ENCODE assay signal across 10 cellular contexts in genomic region chrX:16807548-16807947, GRCh38. TPM values are rescaled to one million over a fixed set of nuclear protein-coding genes. Genes with fewer than 3 reads are reported as not detected.
A peak's percentile ranks its signal among the peaks of the same experiment; 100 is the strongest.
DNase-seq lines count a peak whose midpoint lies in the region; ATAC-seq, FAIRE-seq and TF ChIP-seq lines count a peak whose summit lies in the region.
"Had no signal": no experiment of that assay in that cellular context is flagged by ENCODE, and none has a peak within 500 bp of the region (broad histone marks: within the 10 kb centered on the region; RNA-seq: fewer than 3 reads in every experiment).

No MANE protein-coding gene starts in this region.

- H2AFZ ChIP-seq in SK-N-SH (ENCODE audit: low read depth): no peak overlapping the region

- peak; percentile 1 for DNase-seq in DMS153 (lab: John Stamatoyannopoulos, UW)
- no peak for DNase-seq in DMS153 treated with DMSO at 0.1 percent for 48 hours (lab: John Stamatoyannopoulos, UW; ENCODE audit: unreplicated experiment)
- DNase-seq in SK-N-SH: peak; percentile 23
- DNase-seq in heart right ventricle: no peak
- DNase-seq in small intestine: peak; percentile 61
- DNase-seq in T-helper 2 cell treated with Interferon-gamma antibody and Interleukin-4, amounts not matched to agents 5 μg/mL and 100 μg/mL, for 36 hours (ENCODE audit: low spot score): no peak
- no peak for DNase-seq in HUDEP-2 (lab: John Stamatoyannopoulos, UW; ENCODE audit: unreplicated experiment in 76 of 76)
- no peak for DNase-seq in NCI-H2029 treated with DMSO at 0.1 percent for 48 hours (lab: John Stamatoyannopoulos, UW)
- DNase-seq: activated CD4-positive, alpha-beta memory T cell treated with anti-CD3 and anti-CD28 coated beads, Interleukin-2, amount 10 ng/mL, durations not matched to agents 7 days and 5 days had no signal

- no peak for FAIRE-seq in small intestine (lab: Jason Lieb, UNC)

- H3K27ac ChIP-seq in SK-N-SH (ENCODE audit: low read depth in 2 of 2, low read length in 1 of 2) (no peak overlapping the region), heart right ventricle (peak overlapping the region in 5 of 10 donors; percentile 19 to 55 (median 39)), small intestine (ENCODE audit: low read depth in 1 of 2, low read length in 1 of 2) (peak overlapping the region; percentile 54 to 56)
- H3K27ac ChIP-seq: epithelial cell of prostate had no signal

- peaks cover 77% of the 10 kb centered on the region for H3K79me2 ChIP-seq in SK-N-SH (ENCODE audit: insufficient read depth)

- peaks cover 3% of the 10 kb centered on the region for H3K36me3 Mint-ChIP-seq in T-helper 2 cell treated with Interferon-gamma antibody and Interleukin-4, amounts not matched to agents 5 μg/mL and 100 μg/mL, for 36 hours (ENCODE audit: low read depth)

- 0 out of 2 replicates have a peak, but pooled peaks have one; percentile 12 for TF ChIP-seq RAD21 in SK-N-SH (IDR thresholded peaks at IDR 0.05; ENCODE audit: low read length)

- peak overlapping the region; percentile 76 for H3K4me2 ChIP-seq in SK-N-SH

- H3K9me3 ChIP-seq in SK-N-SH: no peaks in the 10 kb centered on the region
- H3K9me3 ChIP-seq in heart right ventricle: no peaks in the 10 kb centered on the region
- no peaks in the 10 kb centered on the region for H3K9me3 ChIP-seq in small intestine (ENCODE audit: control insufficient read depth, low read depth)

- POLR2A ChIA-PET in SK-N-SH (lab: Yijun Ruan, JAX): no interaction called here

- peaks cover 12% of the 10 kb centered on the region for H3K4me1 Mint-ChIP-seq in T-helper 2 cell treated with Interferon-gamma antibody and Interleukin-4, amounts not matched to agents 5 μg/mL and 100 μg/mL, for 36 hours (ENCODE audit: low read depth)

- peak in 7 of 8 donors; percentile 44 to 70 (median 59) for ATAC-seq in heart right ventricle

- H3K27ac Mint-ChIP-seq in T-helper 2 cell treated with Interferon-gamma antibody and Interleukin-4, amounts not matched to agents 5 μg/mL and 100 μg/mL, for 36 hours: no peak overlapping the region
- H3K27ac Mint-ChIP-seq: activated CD4-positive, alpha-beta memory T cell treated with anti-CD3 and anti-CD28 coated beads, Interleukin-2, amount 10 ng/mL, durations not matched to agents 7 days and 5 days had no signal

- CTCF ChIA-PET in SK-N-SH (lab: Yijun Ruan, JAX): interaction anchor here (0.8 to 2.2 kb wide), 5 partner anchors 10 to 76 kb away, joined by 3 to 9 read pairs (median 5); no protein-coding TSS in a partner anchor

- no peaks in the 10 kb centered on the region for H3K9me3 Mint-ChIP-seq in T-helper 2 cell treated with Interferon-gamma antibody and Interleukin-4, amounts not matched to agents 5 μg/mL and 100 μg/mL, for 36 hours
- H3K9me3 Mint-ChIP-seq: activated CD4-positive, alpha-beta memory T cell treated with anti-CD3 and anti-CD28 coated beads, Interleukin-2, amount 10 ng/mL, durations not matched to agents 7 days and 5 days had no signal

- H3K4me3 Mint-ChIP-seq in T-helper 2 cell treated with Interferon-gamma antibody and Interleukin-4, amounts not matched to agents 5 μg/mL and 100 μg/mL, for 36 hours: no peak overlapping the region
- H3K4me3 Mint-ChIP-seq: activated CD4-positive, alpha-beta memory T cell treated with anti-CD3 and anti-CD28 coated beads, Interleukin-2, amount 10 ng/mL, durations not matched to agents 7 days and 5 days had no signal

- intact Hi-C loops in heart right ventricle (cut with DNase I): no loop called here

- H3K27me3 Mint-ChIP-seq in T-helper 2 cell treated with Interferon-gamma antibody and Interleukin-4, amounts not matched to agents 5 μg/mL and 100 μg/mL, for 36 hours (ENCODE audit: low read depth): no peaks in the 10 kb centered on the region
- H3K27me3 Mint-ChIP-seq: activated CD4-positive, alpha-beta memory T cell treated with anti-CD3 and anti-CD28 coated beads, Interleukin-2, amount 10 ng/mL, durations not matched to agents 7 days and 5 days had no signal

- H3F3A ChIP-seq in SK-N-SH (replicated peaks; ENCODE audit: insufficient read depth): no peaks in the 10 kb centered on the region

- peak; percentile 45 for TF ChIP-seq CTCF in SK-N-SH (IDR thresholded peaks at IDR 0.05)
- peak in 4 of 9 donors; percentile 28 to 44 (median 37) for TF ChIP-seq CTCF in heart right ventricle (IDR thresholded peaks at IDR 0.05)

- H3K9ac ChIP-seq in SK-N-SH: no peak overlapping the region

- TF ChIP-seq EP300 in SK-N-SH (IDR thresholded peaks at IDR 0.05; ENCODE audit: borderline replicate concordance in 1 of 2, low read depth in 1 of 2, low read length in 1 of 2): no peak

- no peaks in the 10 kb centered on the region for H4K20me1 ChIP-seq in SK-N-SH (ENCODE audit: insufficient read depth)

- H3K4me3 ChIP-seq in SK-N-SH (ENCODE audit: low read depth in 2 of 2, low read length in 1 of 2): peak overlapping the region in 1 of 2 experiments; percentile 53; a peak in 3 of 4 replicates
- peak overlapping the region in 5 of 10 donors; percentile 36 to 45 (median 41) for H3K4me3 ChIP-seq in heart right ventricle
- no peak overlapping the region for H3K4me3 ChIP-seq in small intestine (ENCODE audit: low read depth in 1 of 2, low read length in 2 of 2)

- H3K27me3 ChIP-seq in SK-N-SH (ENCODE audit: insufficient read depth) (no peaks in the 10 kb centered on the region), heart right ventricle (no peaks in the 10 kb centered on the region), small intestine (ENCODE audit: control insufficient read depth in 2 of 2, insufficient read depth in 2 of 2, low read length in 2 of 2) (no peaks in the 10 kb centered on the region)

- H3K36me3 ChIP-seq in SK-N-SH (replicated peaks in 1 of 2; ENCODE audit: control insufficient read depth in 1 of 2, insufficient read depth in 2 of 2, low read length in 1 of 2) (no peaks in the 10 kb centered on the region), heart right ventricle (peaks cover 0 to 7% (median 0%) of the 10 kb centered on the region in 9 donors), small intestine (ENCODE audit: control insufficient read depth in 2 of 2, insufficient read depth in 2 of 2, low read length in 2 of 2) (no peaks in the 10 kb centered on the region)

- H3K4me1 ChIP-seq in SK-N-SH (ENCODE audit: control insufficient read depth in 1 of 2, insufficient read depth in 2 of 2, low read depth in 1 of 2, low read length in 1 of 2): peaks cover 0 to 8% of the 10 kb centered on the region in 2 experiments; a peak in 2 of 4 replicates
- H3K4me1 ChIP-seq in heart right ventricle: peaks cover 0 to 14% (median 5%) of the 10 kb centered on the region in 9 donors
- no peaks in the 10 kb centered on the region for H3K4me1 ChIP-seq in small intestine (ENCODE audit: control insufficient read depth in 2 of 2, insufficient read depth in 1 of 2, low read depth in 1 of 2, low read length in 1 of 2)

- no peaks in the 10 kb centered on the region for H3K9me2 ChIP-seq in SK-N-SH

TF ChIP-seq in SK-N-SH, 30 proteins besides CTCF, POLR2A, EP300 and RAD21 (continues in another document):
- TF ChIP-seq SIN3A (IDR thresholded peaks at IDR 0.05; ENCODE audit: borderline replicate concordance, low read depth, low read length): no peak
- TF ChIP-seq TEAD4 (IDR thresholded peaks at IDR 0.05; ENCODE audit: borderline replicate concordance, insufficient read depth): no peak
- no peak for TF ChIP-seq GABPA (IDR thresholded peaks at IDR 0.05; ENCODE audit: low read depth)
- TF ChIP-seq, protein P1, sequence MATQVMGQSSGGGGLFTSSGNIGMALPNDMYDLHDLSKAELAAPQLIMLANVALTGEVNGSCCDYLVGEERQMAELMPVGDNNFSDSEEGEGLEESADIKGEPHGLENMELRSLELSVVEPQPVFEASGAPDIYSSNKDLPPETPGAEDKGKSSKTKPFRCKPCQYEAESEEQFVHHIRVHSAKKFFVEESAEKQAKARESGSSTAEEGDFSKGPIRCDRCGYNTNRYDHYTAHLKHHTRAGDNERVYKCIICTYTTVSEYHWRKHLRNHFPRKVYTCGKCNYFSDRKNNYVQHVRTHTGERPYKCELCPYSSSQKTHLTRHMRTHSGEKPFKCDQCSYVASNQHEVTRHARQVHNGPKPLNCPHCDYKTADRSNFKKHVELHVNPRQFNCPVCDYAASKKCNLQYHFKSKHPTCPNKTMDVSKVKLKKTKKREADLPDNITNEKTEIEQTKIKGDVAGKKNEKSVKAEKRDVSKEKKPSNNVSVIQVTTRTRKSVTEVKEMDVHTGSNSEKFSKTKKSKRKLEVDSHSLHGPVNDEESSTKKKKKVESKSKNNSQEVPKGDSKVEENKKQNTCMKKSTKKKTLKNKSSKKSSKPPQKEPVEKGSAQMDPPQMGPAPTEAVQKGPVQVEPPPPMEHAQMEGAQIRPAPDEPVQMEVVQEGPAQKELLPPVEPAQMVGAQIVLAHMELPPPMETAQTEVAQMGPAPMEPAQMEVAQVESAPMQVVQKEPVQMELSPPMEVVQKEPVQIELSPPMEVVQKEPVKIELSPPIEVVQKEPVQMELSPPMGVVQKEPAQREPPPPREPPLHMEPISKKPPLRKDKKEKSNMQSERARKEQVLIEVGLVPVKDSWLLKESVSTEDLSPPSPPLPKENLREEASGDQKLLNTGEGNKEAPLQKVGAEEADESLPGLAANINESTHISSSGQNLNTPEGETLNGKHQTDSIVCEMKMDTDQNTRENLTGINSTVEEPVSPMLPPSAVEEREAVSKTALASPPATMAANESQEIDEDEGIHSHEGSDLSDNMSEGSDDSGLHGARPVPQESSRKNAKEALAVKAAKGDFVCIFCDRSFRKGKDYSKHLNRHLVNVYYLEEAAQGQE (IDR thresholded peaks at IDR 0.05; ENCODE audit: low read depth, low read length): no peak
- TF ChIP-seq MXI1 (IDR thresholded peaks at IDR 0.05; ENCODE audit: low read depth, low read length): no peak
- no peak for TF ChIP-seq FOSL2 (IDR thresholded peaks at IDR 0.05; ENCODE audit: borderline replicate concordance, low read depth)
- no peak for TF ChIP-seq EZH2phosphoT487 (IDR thresholded peaks at IDR 0.05; ENCODE audit: borderline replicate concordance, low read depth)
- TF ChIP-seq, protein P2, sequence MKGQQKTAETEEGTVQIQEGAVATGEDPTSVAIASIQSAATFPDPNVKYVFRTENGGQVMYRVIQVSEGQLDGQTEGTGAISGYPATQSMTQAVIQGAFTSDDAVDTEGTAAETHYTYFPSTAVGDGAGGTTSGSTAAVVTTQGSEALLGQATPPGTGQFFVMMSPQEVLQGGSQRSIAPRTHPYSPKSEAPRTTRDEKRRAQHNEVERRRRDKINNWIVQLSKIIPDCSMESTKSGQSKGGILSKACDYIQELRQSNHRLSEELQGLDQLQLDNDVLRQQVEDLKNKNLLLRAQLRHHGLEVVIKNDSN (IDR thresholded peaks at IDR 0.05; ENCODE audit: borderline replicate concordance, low read depth): no peak
- no peak for TF ChIP-seq FOXM1 (IDR thresholded peaks at IDR 0.05; ENCODE audit: low read depth)

RNA-seq across cellular contexts. Expression of gene TXLNG, which starts 21.3 kb away (rescaled TPM):
- polyA plus RNA-seq in SK-N-SH (2012; rRNA removed) (12.1 and 16.6 TPM in 2 replicates), heart right ventricle (1 to 10 TPM; 3.6 to 5.1 TPM), small intestine (1 to 10 TPM; 5.4 to 9.6 (median 8.9) TPM)
- polyA plus RNA-seq in SK-N-SH (2012; cell fraction: cytosol; rRNA removed): 15.5 and 17.7 TPM in 2 replicates
- polyA plus RNA-seq in SK-N-SH (2012; cell fraction: nucleus; rRNA removed): 14.6 and 28.0 TPM in 2 replicates
- total RNA-seq in heart right ventricle: 1 to 10 TPM; 4.8 to 6.8 (median 5.9) TPM

Comparison
In these comparisons a context has a peak if more than half of its experiments do, and no peak if none do; other contexts are left out.
1. DNase-seq: peak in DMS153 (single experiment), SK-N-SH (single experiment) and small intestine (single experiment); none in DMS153 treated with DMSO at 0.1 percent for 48 hours (single experiment), heart right ventricle (0 of 2), T-helper 2 cell treated with Interferon-gamma antibody and Interleukin-4, amounts not matched to agents 5 μg/mL and 100 μg/mL, for 36 hours (single experiment), HUDEP-2 (0 of 76) and NCI-H2029 treated with DMSO at 0.1 percent for 48 hours (single experiment).
2. H3K27ac ChIP-seq: peak in small intestine (2 of 2); none in SK-N-SH (0 of 2).